Comparison of ENCODE assay signal across 9 cellular contexts in genomic region chr15:100601158-100601557, GRCh38. TPM values are rescaled to one million over a fixed set of nuclear protein-coding genes. Genes with fewer than 3 reads are reported as not detected.
DNase-seq lines count a peak whose midpoint lies in the region; ATAC-seq and TF ChIP-seq lines count a peak whose summit lies in the region.
"Had no signal": no experiment of that assay in that cellular context is flagged by ENCODE, and none has a peak within 500 bp of the region (broad histone marks: within the 10 kb centered on the region; RNA-seq: fewer than 3 reads in every experiment).

No MANE protein-coding gene starts in this region.

- peaks cover 3 to 11% of the 10 kb centered on the region in 2 donors for H3K36me3 ChIP-seq in mucosa of rectum (ENCODE audit: control insufficient read depth in 2 of 2, insufficient read depth in 2 of 2, low read length in 2 of 2)

- peaks cover 32% of the 10 kb centered on the region for H3K4me1 Mint-ChIP-seq in CD14-positive monocyte

- no peaks in the 10 kb centered on the region for H3K9me3 Mint-ChIP-seq in CD14-positive monocyte

- TF ChIP-seq CTCF in cardiac fibroblast (IDR thresholded peaks at IDR 0.05; ENCODE audit: low read depth, low read length), result no peak
- TF ChIP-seq CTCF in CD14-positive monocyte (IDR thresholded peaks at IDR 0.05), result no peak

- no peaks in the 10 kb centered on the region for H3K9me3 ChIP-seq in mucosa of rectum (ENCODE audit: control insufficient read depth in 2 of 2, low read length in 2 of 2)
- H3K9me3 ChIP-seq: body of pancreas had no signal

- H3K4me3 ChIP-seq in cardiac fibroblast (replicated peaks in 1 of 2; ENCODE audit: low read depth in 2 of 2, low read length in 2 of 2) (peak overlapping the region; percentile 90 to 93), mucosa of rectum (ENCODE audit: low read length in 2 of 2) (peak overlapping the region; percentile 93 to 98)

- H3K27ac Mint-ChIP-seq in CD14-positive monocyte, result no peak overlapping the region

- peaks cover 21 to 27% of the 10 kb centered on the region in 2 donors for H3K36me3 Mint-ChIP-seq in CD14-positive monocyte

- peak overlapping the region; percentile 90 to 93 for H3K9ac ChIP-seq in mucosa of rectum (ENCODE audit: low read depth in 1 of 2, low read length in 2 of 2)

- H3K4me1 ChIP-seq in mucosa of rectum (ENCODE audit: control insufficient read depth in 2 of 2, insufficient read depth in 2 of 2, low read length in 2 of 2), result peaks cover 18 to 20% of the 10 kb centered on the region in 2 donors

- ATAC-seq in HG03025 (IDR thresholded peaks at IDR 0.05; ENCODE audit: low FRiP score, unreplicated experiment) (no peak), HG02759 (IDR thresholded peaks at IDR 0.05; ENCODE audit: unreplicated experiment) (no peak)

- DNase-seq in DMS53 (lab: John Stamatoyannopoulos, UW) (peak; percentile 6), DMS53 treated with DMSO at 0.1 percent for 48 hours (lab: John Stamatoyannopoulos, UW; ENCODE audit: unreplicated experiment) (no peak), SK-MEL-5 (ENCODE audit: low read depth, low spot score) (peak; percentile 55), cardiac fibroblast (ENCODE audit: low read depth in 2 of 2) (peak; percentile 13 to 31), CD14-positive monocyte (ENCODE audit: low spot score) (no peak)

- peaks cover 0 to 1% (median 0%) of the 10 kb centered on the region in 3 donors for H3K27me3 Mint-ChIP-seq in CD14-positive monocyte (ENCODE audit: low read depth in 3 of 3)

- intact Hi-C loops in CD14-positive monocyte (cut with micrococcal nuclease), result loop anchor here (5.0 to 10.0 kb wide), 4 partner anchors 254 to 1124 kb away; partner anchors contain the start of genes SELENOS (in 1 of the 2), TARS3 (in 1 of the 2) and TM2D3 (in 1 of the 2)

- in situ Hi-C loops in SK-MEL-5 (cut with HindIII; ENCODE audit: low pct_unique_long_range_greater_than_20kb, low sequenced_read_pairs), result no loop called here

- H3K27me3 ChIP-seq in mucosa of rectum (ENCODE audit: control insufficient read depth in 2 of 2, insufficient read depth in 2 of 2, low read length in 2 of 2), result no peaks in the 10 kb centered on the region
- H3K27me3 ChIP-seq: body of pancreas had no signal

- H3K27ac ChIP-seq in mucosa of rectum (ENCODE audit: low read depth in 2 of 2, low read length in 2 of 2), result no peak overlapping the region

- H3K4me3 Mint-ChIP-seq in CD14-positive monocyte, result no peak overlapping the region

RNA-seq across cellular contexts. Expression of gene LINS1, which starts 0.8 kb away (rescaled TPM):
- 35.0 and 36.9 TPM in 2 replicates for total RNA-seq in SK-MEL-5 (2014; rRNA removed; shearing (Covaris generic))
- polyA plus RNA-seq in SK-MEL-5 (2015; cell fraction: cytosol; rRNA removed), result 12.8 and 17.5 TPM in 2 replicates
- polyA plus RNA-seq in SK-MEL-5 (2015; cell fraction: nucleus; rRNA removed), result 118 and 119 TPM in 2 replicates
- 1 to 10 TPM; 4.2 to 8.8 TPM for polyA plus RNA-seq in CD14-positive monocyte

RNA-seq across cellular contexts. Expression of gene ASB7, which starts 1.2 kb away (rescaled TPM):
- 13.7 and 14.1 TPM in 2 replicates for total RNA-seq in SK-MEL-5 (2014; rRNA removed; shearing (Covaris generic))
- polyA plus RNA-seq in SK-MEL-5 (2015; cell fraction: cytosol; rRNA removed), result 9.2 and 12.7 TPM in 2 replicates
- 9.7 and 10.2 TPM in 2 replicates for polyA plus RNA-seq in SK-MEL-5 (2015; cell fraction: nucleus; rRNA removed)
- 1 to 10 TPM; 5.3 to 7.6 TPM for polyA plus RNA-seq in CD14-positive monocyte

Comparison
In these comparisons a context has a peak if more than half of its experiments do, and no peak if none do; other contexts are left out.
1. DNase-seq: peak in DMS53 (single experiment), SK-MEL-5 (single experiment) and cardiac fibroblast (2 of 2); none in DMS53 treated with DMSO at 0.1 percent for 48 hours (single experiment) and CD14-positive monocyte (single experiment).